12 cellular contexts compared by ENCODE assay signal in the genomic region with DNA sequence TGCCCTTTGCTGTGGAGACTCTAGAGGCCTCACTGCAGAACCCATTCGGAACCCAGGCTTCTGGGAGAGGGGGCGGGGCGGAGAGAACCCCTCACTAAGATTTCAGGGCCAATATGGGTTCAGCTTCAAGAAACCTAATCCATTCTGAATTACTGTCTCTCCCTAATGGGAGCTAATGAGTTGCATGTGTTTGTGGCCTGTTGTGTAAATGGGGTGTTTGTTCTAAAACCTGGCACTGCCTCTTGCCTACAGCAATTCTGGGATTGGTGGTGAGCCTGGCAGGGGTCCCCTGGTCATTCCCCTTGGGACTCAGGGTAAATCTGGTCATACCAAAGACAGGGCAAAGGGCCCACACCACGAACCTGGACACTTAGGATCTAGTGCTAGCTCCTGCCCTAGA. TPM values are rescaled to one million over a fixed set of nuclear protein-coding genes. Genes with fewer than 3 reads are reported as not detected.
DNase-seq lines count a peak whose midpoint lies in the region; ATAC-seq and TF ChIP-seq lines count a peak whose summit lies in the region.
"Had no signal": no experiment of that assay in that cellular context is flagged by ENCODE, and none has a peak within 500 bp of the region (broad histone marks: within the 10 kb centered on the region; RNA-seq: fewer than 3 reads in every experiment).

No MANE protein-coding gene starts in this region.

- intact Hi-C loops in right cardiac atrium (cut with DNase I) (no loop called here), left ventricle myocardium superior (cut with micrococcal nuclease) (no loop called here), aorta (cut with DNase I) (no loop called here)

- H3K4me3 Mint-ChIP-seq in osteocyte (ENCODE audit: unreplicated experiment): peak overlapping the region; percentile 28

- no peak for TF ChIP-seq CTCF in osteocyte (IDR thresholded peaks at IDR 0.05)

- peaks cover 26% of the 10 kb centered on the region for H3K4me1 ChIP-seq in right cardiac atrium (ENCODE audit: control insufficient read depth, insufficient read depth, low read length)
- H3K4me1 ChIP-seq in aorta (ENCODE audit: control insufficient read depth in 1 of 2, insufficient read depth in 2 of 2, low read length in 2 of 2): peaks cover 2 to 7% of the 10 kb centered on the region in 2 donors

- no peak for DNase-seq in right cardiac atrium
- DNase-seq in left ventricle myocardium superior: no peak
- DNase-seq in fibroblast of gingiva (ENCODE audit: low read depth): peak; percentile 89
- DNase-seq in osteocyte (ENCODE audit: extremely low spot score, unreplicated experiment): no peak
- DNase-seq in aorta: peak in 1 of 2 donors; percentile 47
- DNase-seq in hippocampal formation (lab: John Stamatoyannopoulos, UW): no peak
- DNase-seq in NOMO-1 (lab: John Stamatoyannopoulos, UW; ENCODE audit: unreplicated experiment in 2 of 2): no peak
- DNase-seq in OCI-M2 (lab: John Stamatoyannopoulos, UW; ENCODE audit: unreplicated experiment): no peak
- DNase-seq: activated CD4-positive, alpha-beta T cell treated with anti-CD3 and anti-CD28 coated beads, Interleukin-2, amount 50 U/mL, for 1 hour had no signal

- no peaks in the 10 kb centered on the region for H3K36me3 ChIP-seq in aorta (ENCODE audit: control insufficient read depth in 1 of 2, insufficient read depth in 2 of 2, low read length in 1 of 2)
- H3K36me3 ChIP-seq: SJCRH30 had no signal

- ATAC-seq in right cardiac atrium (no peak), left ventricle myocardium superior (no peak), aorta (ENCODE audit: low FRiP score) (no peak)

- WGBS in right cardiac atrium: 66% methylated on average over 4 of the region's 4 CpGs
- WGBS in aorta, 2 donors: 32 to 35% methylated on average over 4 of the region's 4 CpGs

- H3K9me3 ChIP-seq in right cardiac atrium (ENCODE audit: control insufficient read depth, low read length): no peaks in the 10 kb centered on the region
- H3K9me3 ChIP-seq in aorta (ENCODE audit: control insufficient read depth, low read length): no peaks in the 10 kb centered on the region
- H3K9me3 ChIP-seq: SJCRH30 had no signal

- peaks cover 56% of the 10 kb centered on the region for H3K4me1 Mint-ChIP-seq in osteocyte (ENCODE audit: unreplicated experiment)

- no peaks in the 10 kb centered on the region for H3K27me3 ChIP-seq in right cardiac atrium (ENCODE audit: control insufficient read depth, insufficient read depth)
- no peaks in the 10 kb centered on the region for H3K27me3 ChIP-seq in aorta (ENCODE audit: control insufficient read depth in 1 of 2, insufficient read depth in 2 of 2, low read length in 1 of 2)
- H3K27me3 ChIP-seq: SJCRH30 had no signal

- H3K27ac ChIP-seq in right cardiac atrium (ENCODE audit: low read length) (peak overlapping the region; percentile 92), aorta (ENCODE audit: low read depth in 1 of 2, low read length in 2 of 2) (peak overlapping the region; percentile 88 to 100)
- H3K27ac ChIP-seq: C4-2B had no signal

- H3K36me3 Mint-ChIP-seq in osteocyte (ENCODE audit: unreplicated experiment): no peaks in the 10 kb centered on the region

- peaks cover 7% of the 10 kb centered on the region for H3K27me3 Mint-ChIP-seq in osteocyte (ENCODE audit: unreplicated experiment)

- H3K4me3 ChIP-seq in right cardiac atrium (ENCODE audit: low read length) (peak overlapping the region; percentile 69), aorta (ENCODE audit: low read length in 2 of 2) (peak overlapping the region; percentile 90 to 91)
- H3K4me3 ChIP-seq: SJCRH30 had no signal

- H3K9me3 Mint-ChIP-seq in osteocyte (ENCODE audit: unreplicated experiment): no peaks in the 10 kb centered on the region

- no peak overlapping the region for H3K27ac Mint-ChIP-seq in osteocyte (ENCODE audit: unreplicated experiment)

RNA-seq across cellular contexts. Expression of gene RASL12, which starts 0.6 kb away (rescaled TPM):
- total RNA-seq in right cardiac atrium (10 to 100 TPM; 63.2 to 88.0 (median 70.0) TPM), left ventricle myocardium superior (18.9 TPM), osteocyte (0.73 and 0.78 TPM in 2 replicates), aorta (100 to 1,000 TPM in 1 of 2 donors, 10 to 100 TPM in 1; 86.9 to 171 TPM)
- polyA plus RNA-seq in right cardiac atrium (68.8 TPM), aorta (10 to 100 TPM; 51.3 to 82.1 TPM)
- total RNA-seq: SJCRH30 had no signal

RNA-seq across cellular contexts. Expression of gene KBTBD13, which starts 8.1 kb away (rescaled TPM):
- total RNA-seq in right cardiac atrium (1 to 10 TPM; 2.8 to 8.9 (median 5.3) TPM), left ventricle myocardium superior (10.6 TPM), osteocyte (not detected in 2 replicates), aorta (1 to 10 TPM; 1.5 TPM)
- polyA plus RNA-seq in right cardiac atrium (6.9 TPM), aorta (under 1 TPM; 0.05 to 0.25 TPM)
- total RNA-seq: NCI-H460 had no signal

RNA-seq across cellular contexts. Expression of gene SLC51B, which starts 23.2 kb away (rescaled TPM):
- total RNA-seq in right cardiac atrium: not detected
- polyA plus RNA-seq in right cardiac atrium: not detected
- not detected for total RNA-seq in left ventricle myocardium superior
- not detected in 2 replicates for total RNA-seq in osteocyte
- not detected for total RNA-seq in aorta
- polyA plus RNA-seq in aorta: 10 to 100 TPM in 1 of 2 donors, not detected in 1; 31.4 TPM

RNA-seq across cellular contexts. Expression of gene MTFMT, which starts 39.0 kb away (rescaled TPM):
- total RNA-seq in right cardiac atrium (10 to 100 TPM; 17.4 to 18.0 (median 17.7) TPM), left ventricle myocardium superior (20.4 TPM), osteocyte (16.3 and 16.9 TPM in 2 replicates), aorta (10 to 100 TPM; 11.3 to 15.2 TPM)
- polyA plus RNA-seq in right cardiac atrium (9.9 TPM), aorta (10 to 100 TPM in 1 of 2 donors, 1 to 10 TPM in 1; 6.1 to 11.0 TPM)

RNA-seq across cellular contexts. Expression of gene UBAP1L, which starts 46.6 kb away (rescaled TPM):
- total RNA-seq in right cardiac atrium (1 to 10 TPM; 1.7 to 2.5 (median 1.8) TPM), left ventricle myocardium superior (1.3 TPM), osteocyte (5.1 and 5.4 TPM in 2 replicates), aorta (10 to 100 TPM in 1 of 2 donors, 1 to 10 TPM in 1; 5.4 to 10.3 TPM)
- polyA plus RNA-seq in right cardiac atrium (1.4 TPM), aorta (1 to 10 TPM in 1 of 2 donors, under 1 TPM in 1; 0.88 to 8.6 TPM)

Comparison
In these comparisons a context has a peak if more than half of its experiments do, and no peak if none do; other contexts are left out.
1. RNA of gene RASL12, which starts 0.6 kb away (total RNA-seq): 86.9 to 171 TPM in aorta, 63.2 to 88.0 TPM in right cardiac atrium and 18.9 TPM in left ventricle myocardium superior (single experiment); 0.73 to 0.78 TPM in osteocyte; every median in the first group is over 10 times any median in the second.